In genomic region chr9:127801955-127802575, GRCh38 we compare ENCODE assay signal across 1 cellular context.
TF ChIP-seq lines count a peak whose summit lies in the region.

No MANE protein-coding gene starts in this region.

TF ChIP-seq in IMR-90, 13 proteins besides CTCF, POLR2A, EP300 and RAD21:
- TF ChIP-seq SMC3 (IDR thresholded peaks at IDR 0.05; ENCODE audit: low read depth, low read length), result no peak
- TF ChIP-seq ELK1 (IDR thresholded peaks at IDR 0.05; ENCODE audit: borderline replicate concordance, low read depth, low read length), result no peak
- no peak for TF ChIP-seq USF2 (IDR thresholded peaks at IDR 0.05; ENCODE audit: low read depth, low read length)
- no peak for TF ChIP-seq MXI1 (IDR thresholded peaks at IDR 0.05; ENCODE audit: borderline replicate concordance, low read depth, low read length)
- TF ChIP-seq CEBPB (IDR thresholded peaks at IDR 0.05; ENCODE audit: low read depth, low read length), result 0 out of 2 replicates have a peak, but pooled peaks have one; percentile 1
- no peak for TF ChIP-seq MAZ (IDR thresholded peaks at IDR 0.05; ENCODE audit: borderline replicate concordance, low read depth, low read length)
- TF ChIP-seq FOS (IDR thresholded peaks at IDR 0.05; ENCODE audit: low read depth, low read length), result no peak
- no peak for TF ChIP-seq NFE2L2 (IDR thresholded peaks at IDR 0.05; ENCODE audit: low read depth, low read length)
TF ChIP-seq in IMR-90: peak in this region for 1.
